In genomic region chr15:92770641-92771040, GRCh38 we compare ENCODE assay signal across 15 cellular contexts.
"Had no signal": no experiment of that assay in that cellular context is flagged by ENCODE, and none has a peak within 500 bp of the region (broad histone marks: within the 10 kb centered on the region; RNA-seq: fewer than 3 reads in every experiment).

No MANE protein-coding gene starts in this region.

- H3K9me3 ChIP-seq: MG63 had no signal

- H3K27me3 ChIP-seq: MG63 had no signal

- H3K36me3 ChIP-seq: MG63 had no signal

- H3K4me3 ChIP-seq: MG63 had no signal

- ATAC-seq: SK-N-SH treated with all-trans-retinoic acid at 6 μM for 48 hours had no signal

- DNase-seq: KBM-7, MG63, NCI-H1092 treated with DMSO at 0.1 percent for 48 hours, NCI-H1436, NCI-H1694, NCI-H187 treated with DMSO at 0.1 percent for 48 hours, NCI-H2029 treated with DMSO at 0.1 percent for 48 hours, NCI-H2227 treated with DMSO at 0.1 percent for 48 hours, NCI-H524, NCI-H69, NCI-H774, RPMI8226, SHP77, T-helper 1 cell had no signal
